In the genomic region with DNA sequence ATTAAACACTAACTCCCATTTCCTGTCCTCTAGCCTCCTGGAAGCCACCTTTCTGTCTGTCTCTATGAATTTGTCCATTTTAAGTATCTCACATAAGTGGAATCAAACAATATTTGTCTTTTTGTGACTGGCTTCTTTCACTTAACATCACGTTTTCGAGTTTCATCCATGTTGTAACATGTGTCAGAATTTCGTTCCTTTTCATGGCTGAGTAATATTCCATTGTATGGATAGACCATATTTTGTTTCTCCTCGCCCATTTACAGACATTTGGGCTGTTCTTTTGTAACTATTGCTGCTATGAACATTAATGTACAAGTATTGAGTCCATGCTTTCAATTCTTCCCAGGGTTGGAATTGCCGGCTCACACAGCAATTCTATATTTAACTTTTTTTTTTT, we compare ENCODE assay signal across 25 cellular contexts.
"Had no signal": no experiment of that assay in that cellular context is flagged by ENCODE, and none has a peak within 500 bp of the region (broad histone marks: within the 10 kb centered on the region; RNA-seq: fewer than 3 reads in every experiment).

No MANE protein-coding gene starts in this region.

- FAIRE-seq: endometrium, islet of Langerhans, keratinocyte had no signal

- H3K36me3 ChIP-seq: colonic mucosa, esophagus squamous epithelium, gastrocnemius medialis, heart right ventricle, left lung, lower lobe of right lung had no signal

- H3K4me3 ChIP-seq: colonic mucosa, esophagus squamous epithelium, gastrocnemius medialis, heart right ventricle, left lung, lower lobe of right lung, mucosa of descending colon had no signal

- H3K27ac ChIP-seq: colonic mucosa, epithelial cell of prostate, esophagus squamous epithelium, gastrocnemius medialis, heart right ventricle, left lung, lower lobe of right lung had no signal

- DNase-seq: colonic mucosa; cortex of kidney; effector CD8-positive, alpha-beta T cell; effector memory CD8-positive, alpha-beta T cell; endodermal cell; erythroblast; esophagus squamous epithelium; foreskin fibroblast; foreskin melanocyte; gastrocnemius medialis; glutamatergic neuron; head of caudate nucleus; heart right ventricle; hippocampal formation; left cardiac atrium; left lung; left ventricle myocardium superior; lower lobe of right lung; mesenchymal stem cell; mucosa of descending colon had no signal

- H3K9me3 ChIP-seq: colonic mucosa, esophagus squamous epithelium, gastrocnemius medialis, heart right ventricle, left lung, lower lobe of right lung, mucosa of descending colon had no signal

- ATAC-seq: effector memory CD8-positive, alpha-beta T cell; esophagus mucosa; gastrocnemius medialis; heart right ventricle; left cardiac atrium; left lung; left ventricle myocardium superior; lower lobe of right lung; mucosa of descending colon had no signal

- H3K4me1 ChIP-seq: colonic mucosa, esophagus squamous epithelium, gastrocnemius medialis, heart right ventricle, left lung, lower lobe of right lung had no signal

- H3K27me3 ChIP-seq: colonic mucosa, esophagus squamous epithelium, gastrocnemius medialis, heart right ventricle, left lung had no signal
